ENCODE assay signal across 1 cellular context in genomic region chr4:8307126-8307525, GRCh38.
TF ChIP-seq lines count a peak whose summit lies in the region.

No MANE protein-coding gene starts in this region.

TF ChIP-seq in SK-N-SH treated with all-trans-retinoic acid at 6 μM for 48 hours, 23 proteins besides CTCF, POLR2A, EP300 and RAD21 (continued from another document):
- no peak for TF ChIP-seq BACH2 (CRISPR knock-in tag; IDR thresholded peaks at IDR 0.05; ENCODE audit: borderline replicate concordance)
- TF ChIP-seq GLIS3 (CRISPR knock-in tag; IDR thresholded peaks at IDR 0.05) = no peak
